Comparison of ENCODE assay signal across 17 cellular contexts in genomic region chr13:29733069-29733700, GRCh38.
DNase-seq lines count a peak whose midpoint lies in the region; ATAC-seq and TF ChIP-seq lines count a peak whose summit lies in the region.
"Had no signal": no experiment of that assay in that cellular context is flagged by ENCODE, and none has a peak within 500 bp of the region (broad histone marks: within the 10 kb centered on the region; RNA-seq: fewer than 3 reads in every experiment).

No MANE protein-coding gene starts in this region.

- H3K27ac Mint-ChIP-seq in activated naive CD8-positive, alpha-beta T cell treated with anti-CD3 and anti-CD28 coated beads, Interleukin-2, amount 50 U/mL, for 24 hours, result no peak overlapping the region
- no peak overlapping the region for H3K27ac Mint-ChIP-seq in activated T-cell treated with anti-CD3 and anti-CD28 coated beads, Interleukin-2, amount 50 U/mL, for 24 hours
- H3K27ac Mint-ChIP-seq: activated CD4-positive, alpha-beta T cell treated with anti-CD3 and anti-CD28 coated beads, Interleukin-2, amount 10 ng/mL, durations not matched to agents 7 days and 5 days; stimulated activated naive CD8-positive, alpha-beta T cell treated with anti-CD3 and anti-CD28 coated beads, Interleukin-15, Interleukin-2, amounts not matched to agents 100 ng/mL and 50 ng/mL, for 24 hours; T-helper 1 cell treated with Interleukin-12 subunit alpha and Interleukin-12 subunit beta and Interleukin-4 antibody, amounts not matched to agents 30 μg/mL and 1 μg/mL, for 36 hours had no signal

- WGBS in smooth muscle cell (ENCODE audit: low lambda C conversion rate), result 28% methylated on average over 7 of the region's 7 CpGs

- H3K36me3 ChIP-seq in smooth muscle cell (ENCODE audit: low read depth), result no peaks in the 10 kb centered on the region
- H3K36me3 ChIP-seq: colonic mucosa, right lobe of liver had no signal

- H3K27ac ChIP-seq in smooth muscle cell (ENCODE audit: low read depth), result peak overlapping the region; percentile 52
- H3K27ac ChIP-seq: colonic mucosa, epithelial cell of prostate, right lobe of liver had no signal

- H3K9me3 Mint-ChIP-seq in activated naive CD8-positive, alpha-beta T cell treated with anti-CD3 and anti-CD28 coated beads, Interleukin-2, amount 50 U/mL, for 24 hours, result no peaks in the 10 kb centered on the region
- H3K9me3 Mint-ChIP-seq in activated T-cell treated with anti-CD3 and anti-CD28 coated beads, Interleukin-2, amount 50 U/mL, for 24 hours, result no peaks in the 10 kb centered on the region
- H3K9me3 Mint-ChIP-seq: activated CD4-positive, alpha-beta T cell treated with anti-CD3 and anti-CD28 coated beads, Interleukin-2, amount 10 ng/mL, durations not matched to agents 7 days and 5 days; stimulated activated naive CD8-positive, alpha-beta T cell treated with anti-CD3 and anti-CD28 coated beads, Interleukin-15, Interleukin-2, amounts not matched to agents 100 ng/mL and 50 ng/mL, for 24 hours; T-helper 1 cell treated with Interleukin-12 subunit alpha and Interleukin-12 subunit beta and Interleukin-4 antibody, amounts not matched to agents 30 μg/mL and 1 μg/mL, for 36 hours had no signal

- no peaks in the 10 kb centered on the region for H3K4me1 ChIP-seq in smooth muscle cell (ENCODE audit: low read depth)
- H3K4me1 ChIP-seq: colonic mucosa had no signal

- H3K4me3 ChIP-seq in smooth muscle cell, result no peak overlapping the region
- H3K4me3 ChIP-seq: colonic mucosa, right lobe of liver had no signal

- TF ChIP-seq CTCF in smooth muscle cell (IDR thresholded peaks at IDR 0.05; ENCODE audit: borderline replicate concordance, insufficient read depth, poor library complexity, severe bottlenecking), result no peak
- no peak for TF ChIP-seq CTCF in GM20000 (IDR thresholded peaks at IDR 0.05; ENCODE audit: extremely low read depth, missing control alignments)

- H3K27me3 ChIP-seq in smooth muscle cell (ENCODE audit: low read depth), result peaks cover 38% of the 10 kb centered on the region
- H3K27me3 ChIP-seq: colonic mucosa had no signal

- no peak overlapping the region for H2AFZ ChIP-seq in smooth muscle cell (ENCODE audit: low read depth)

- H3K27me3 Mint-ChIP-seq in activated naive CD8-positive, alpha-beta T cell treated with anti-CD3 and anti-CD28 coated beads, Interleukin-2, amount 50 U/mL, for 24 hours, result peaks cover 61% of the 10 kb centered on the region
- H3K27me3 Mint-ChIP-seq in activated T-cell treated with anti-CD3 and anti-CD28 coated beads, Interleukin-2, amount 50 U/mL, for 24 hours, result peaks cover 66% of the 10 kb centered on the region

- no peaks in the 10 kb centered on the region for H3K36me3 Mint-ChIP-seq in activated naive CD8-positive, alpha-beta T cell treated with anti-CD3 and anti-CD28 coated beads, Interleukin-2, amount 50 U/mL, for 24 hours (ENCODE audit: low read depth)
- no peaks in the 10 kb centered on the region for H3K36me3 Mint-ChIP-seq in activated T-cell treated with anti-CD3 and anti-CD28 coated beads, Interleukin-2, amount 50 U/mL, for 24 hours (ENCODE audit: low read depth)

- DNase-seq in NCI-H69 (lab: John Stamatoyannopoulos, UW) (peak; percentile 13), smooth muscle cell (lab: John Stamatoyannopoulos, UW; ENCODE audit: unreplicated experiment) (no peak), GM20000 (ENCODE audit: low spot score) (no peak), HuH-7 (ENCODE audit: low spot score) (no peak)
- no peak for DNase-seq in activated naive CD8-positive, alpha-beta T cell treated with anti-CD3 and anti-CD28 coated beads, Interleukin-2, amount 50 U/mL, for 24 hours
- no peak for DNase-seq in activated T-cell treated with anti-CD3 and anti-CD28 coated beads, Interleukin-2, amount 50 U/mL, for 24 hours
- no peak for DNase-seq in activated T-cell treated with anti-CD3 and anti-CD28 coated beads, Interleukin-2, amount 50 U/mL, for 1 hour
- DNase-seq: activated CD4-positive, alpha-beta T cell treated with anti-CD3 and anti-CD28 coated beads, Interleukin-2, amount 10 ng/mL, durations not matched to agents 7 days and 5 days; colonic mucosa; NCI-H1092 treated with DMSO at 0.1 percent for 48 hours; NCI-H446; PC-3; right lobe of liver had no signal

- H3K4me2 ChIP-seq in smooth muscle cell, result no peak overlapping the region

- H3K79me2 ChIP-seq in smooth muscle cell (ENCODE audit: low read depth), result no peaks in the 10 kb centered on the region

- peaks cover 11% of the 10 kb centered on the region for H3K4me1 Mint-ChIP-seq in activated naive CD8-positive, alpha-beta T cell treated with anti-CD3 and anti-CD28 coated beads, Interleukin-2, amount 50 U/mL, for 24 hours
- peaks cover 9% of the 10 kb centered on the region for H3K4me1 Mint-ChIP-seq in activated T-cell treated with anti-CD3 and anti-CD28 coated beads, Interleukin-2, amount 50 U/mL, for 24 hours (ENCODE audit: low read depth)

- H3K9ac ChIP-seq in smooth muscle cell (ENCODE audit: low read depth), result no peak overlapping the region

- no peaks in the 10 kb centered on the region for H4K20me1 ChIP-seq in smooth muscle cell (ENCODE audit: low read depth)

- H3F3A ChIP-seq in smooth muscle cell (ENCODE audit: low read depth), result no peaks in the 10 kb centered on the region

- peak; percentile 38 for ATAC-seq in GM18498 (IDR thresholded peaks at IDR 0.05; ENCODE audit: unreplicated experiment)
- peak; percentile 86 for ATAC-seq in activated naive CD8-positive, alpha-beta T cell treated with anti-CD3 and anti-CD28 coated beads, Interleukin-2, amount 50 U/mL, for 24 hours
- ATAC-seq: PC-3, right lobe of liver had no signal

- no peaks in the 10 kb centered on the region for H3K9me3 ChIP-seq in smooth muscle cell (replicated peaks; ENCODE audit: low read depth)
- H3K9me3 ChIP-seq: colonic mucosa, right lobe of liver had no signal

- H3K4me3 Mint-ChIP-seq in activated naive CD8-positive, alpha-beta T cell treated with anti-CD3 and anti-CD28 coated beads, Interleukin-2, amount 50 U/mL, for 24 hours, result no peak overlapping the region
- H3K4me3 Mint-ChIP-seq in activated T-cell treated with anti-CD3 and anti-CD28 coated beads, Interleukin-2, amount 50 U/mL, for 24 hours, result no peak overlapping the region
- H3K4me3 Mint-ChIP-seq: activated CD4-positive, alpha-beta T cell treated with anti-CD3 and anti-CD28 coated beads, Interleukin-2, amount 10 ng/mL, durations not matched to agents 7 days and 5 days; stimulated activated naive CD8-positive, alpha-beta T cell treated with anti-CD3 and anti-CD28 coated beads, Interleukin-15, Interleukin-2, amounts not matched to agents 100 ng/mL and 50 ng/mL, for 24 hours; T-helper 1 cell treated with Interleukin-12 subunit alpha and Interleukin-12 subunit beta and Interleukin-4 antibody, amounts not matched to agents 30 μg/mL and 1 μg/mL, for 36 hours had no signal
